Comparison of ENCODE assay signal across 11 cellular contexts in the genomic region with DNA sequence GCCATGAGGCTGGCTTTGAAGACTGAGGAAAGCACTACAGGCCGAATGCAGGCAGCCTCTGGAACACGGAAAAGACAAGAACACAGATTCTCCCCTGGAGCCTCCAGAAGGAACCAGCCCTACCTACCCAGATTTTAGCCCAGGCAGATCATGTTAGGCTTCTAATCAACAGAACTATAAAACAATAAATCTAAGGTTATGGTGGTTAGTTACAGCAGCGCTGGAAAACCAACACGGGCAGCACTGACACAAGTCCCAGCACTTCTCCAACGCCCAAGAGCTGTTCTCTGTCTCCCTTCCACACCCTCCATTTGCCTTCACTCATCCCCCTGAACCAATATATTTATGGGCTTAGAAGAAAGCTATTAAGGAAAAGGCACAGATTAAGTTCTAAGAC. TPM values are rescaled to one million over a fixed set of nuclear protein-coding genes. Genes with fewer than 3 reads are reported as not detected.
A peak's percentile ranks its signal among the peaks of the same experiment; 100 is the strongest.
DNase-seq lines count a peak whose midpoint lies in the region; ATAC-seq and TF ChIP-seq lines count a peak whose summit lies in the region.
"Had no signal": no experiment of that assay in that cellular context is flagged by ENCODE, and none has a peak within 500 bp of the region (broad histone marks: within the 10 kb centered on the region; RNA-seq: fewer than 3 reads in every experiment).

No MANE protein-coding gene starts in this region.

- H3K4me3 Mint-ChIP-seq in endodermal cell = no peak overlapping the region

- H3K36me3 Mint-ChIP-seq in endodermal cell (ENCODE audit: low read depth) = peaks cover 12% of the 10 kb centered on the region

- H3K4me1 Mint-ChIP-seq in endodermal cell = peaks cover 63% of the 10 kb centered on the region

- H3K4me2 ChIP-seq in DND-41 (ENCODE audit: insufficient read depth, low read length) = peak overlapping the region; percentile 15; the same call in 1 of the 2 replicates
- no peak overlapping the region for H3K4me2 ChIP-seq in parathyroid adenoma (ENCODE audit: low read length)

- H3K79me2 ChIP-seq in DND-41 (ENCODE audit: insufficient read depth, low read length) (peaks cover 100% of the 10 kb centered on the region), parathyroid adenoma (peaks cover 78% of the 10 kb centered on the region)

- no peak for DNase-seq in DND-41
- DNase-seq in RWPE2 (ENCODE audit: low spot score) = no peak
- no peak for DNase-seq in endodermal cell
- DNase-seq in hepatic stellate cell (ENCODE audit: low spot score) = no peak
- DNase-seq: NCI-H345, SIG-M5, uterus had no signal

- peaks cover 63% of the 10 kb centered on the region for H3K4me1 ChIP-seq in DND-41 (ENCODE audit: insufficient read depth, low read length)
- H3K4me1 ChIP-seq in RWPE2 (ENCODE audit: insufficient read depth, poor library complexity, severe bottlenecking) = peaks cover 88% of the 10 kb centered on the region
- H3K4me1 ChIP-seq in endodermal cell (ENCODE audit: control insufficient read depth, insufficient read depth, low read length) = peaks cover 8% of the 10 kb centered on the region
- peaks cover 17% of the 10 kb centered on the region for H3K4me1 ChIP-seq in parathyroid adenoma

- no peak overlapping the region for H2AFZ ChIP-seq in DND-41 (ENCODE audit: low read depth, low read length)
- H2AFZ ChIP-seq in parathyroid adenoma = no peak overlapping the region

- H3K36me3 ChIP-seq in DND-41 (ENCODE audit: insufficient read depth, low read length) (peaks cover 43% of the 10 kb centered on the region), RWPE2 (ENCODE audit: low read depth) (peaks cover 32% of the 10 kb centered on the region), endodermal cell (ENCODE audit: control insufficient read depth, insufficient read depth, low read length) (peaks cover 21% of the 10 kb centered on the region), parathyroid adenoma (ENCODE audit: control insufficient read depth, insufficient read depth, low read length) (no peaks in the 10 kb centered on the region)
- H3K36me3 ChIP-seq: uterus had no signal

- H3K27me3 ChIP-seq in DND-41 (ENCODE audit: insufficient read depth, low read length, poor library complexity) (no peaks in the 10 kb centered on the region), RWPE2 (ENCODE audit: insufficient read depth, poor library complexity, severe bottlenecking) (no peaks in the 10 kb centered on the region), endodermal cell (ENCODE audit: control insufficient read depth, insufficient read depth, low read length, poor library complexity, severe bottlenecking) (no peaks in the 10 kb centered on the region), parathyroid adenoma (ENCODE audit: control insufficient read depth, insufficient read depth, low read length) (no peaks in the 10 kb centered on the region)
- H3K27me3 ChIP-seq: uterus had no signal

- ATAC-seq in DND-41 (ENCODE audit: insufficient read depth, low read depth) (no peak), RWPE2 (ENCODE audit: low read depth) (no peak), GM21723 (IDR thresholded peaks at IDR 0.05; ENCODE audit: unreplicated experiment) (no peak), HG02938 (IDR thresholded peaks at IDR 0.05; ENCODE audit: unreplicated experiment) (no peak), HG03354 (IDR thresholded peaks at IDR 0.05; ENCODE audit: poor library complexity, severe bottlenecking, unreplicated experiment) (no peak)

- H3K9me3 Mint-ChIP-seq in endodermal cell = no peaks in the 10 kb centered on the region

- TF ChIP-seq CTCF in DND-41 (IDR thresholded peaks at IDR 0.05; ENCODE audit: borderline replicate concordance, extremely low read depth, low read length, poor library complexity, severe bottlenecking) = no peak
- TF ChIP-seq CTCF in RWPE2 (IDR thresholded peaks at IDR 0.05; ENCODE audit: poor library complexity, severe bottlenecking) = no peak
- no peak for TF ChIP-seq CTCF in endodermal cell (conservative IDR thresholded peaks at IDR 0.05)
- TF ChIP-seq CTCF in parathyroid adenoma (IDR thresholded peaks at IDR 0.05) = no peak

- no peak overlapping the region for H3K27ac ChIP-seq in DND-41 (ENCODE audit: low read length)
- H3K27ac ChIP-seq in RWPE2 (ENCODE audit: poor library complexity, severe bottlenecking) = peak overlapping the region; percentile 88
- no peak overlapping the region for H3K27ac ChIP-seq in endodermal cell (ENCODE audit: low read depth, low read length)
- peak overlapping the region; percentile 10 for H3K27ac ChIP-seq in parathyroid adenoma

- WGBS in endodermal cell (ENCODE audit: insufficient coverage in 1 of 2, insufficient read length in 1 of 2), 2 experiments = 95 to 96% methylated on average over 2 to 5 of the region's 5 CpGs

- no peaks in the 10 kb centered on the region for H3K9me3 ChIP-seq in DND-41 (ENCODE audit: insufficient read depth, low read length, severe bottlenecking)
- no peaks in the 10 kb centered on the region for H3K9me3 ChIP-seq in RWPE2 (ENCODE audit: severe bottlenecking)
- no peaks in the 10 kb centered on the region for H3K9me3 ChIP-seq in endodermal cell (ENCODE audit: control insufficient read depth, low read length)
- no peaks in the 10 kb centered on the region for H3K9me3 ChIP-seq in parathyroid adenoma (ENCODE audit: control insufficient read depth, low read length)
- H3K9me3 ChIP-seq: uterus had no signal

- no peak overlapping the region for H3K4me3 ChIP-seq in DND-41 (ENCODE audit: low read depth in 1 of 2, low read length in 2 of 2)
- H3K4me3 ChIP-seq in RWPE2 (ENCODE audit: severe bottlenecking) = no peak overlapping the region
- H3K4me3 ChIP-seq in endodermal cell (ENCODE audit: low read length) = no peak overlapping the region
- no peak overlapping the region for H3K4me3 ChIP-seq in parathyroid adenoma (ENCODE audit: low read depth, low read length)
- H3K4me3 ChIP-seq: uterus had no signal

- no peaks in the 10 kb centered on the region for H3K27me3 Mint-ChIP-seq in endodermal cell (ENCODE audit: insufficient read depth)

- H3K9ac ChIP-seq in DND-41 (ENCODE audit: low read depth, low read length) (no peak overlapping the region), endodermal cell (ENCODE audit: extremely low read depth, low read length, poor library complexity, severe bottlenecking) (no peak overlapping the region), parathyroid adenoma (no peak overlapping the region)

- peaks cover 87% of the 10 kb centered on the region for H4K20me1 ChIP-seq in DND-41 (ENCODE audit: insufficient read depth, low read length)

- H3K27ac Mint-ChIP-seq in endodermal cell = peak overlapping the region; percentile 12

RNA-seq across cellular contexts. Expression of a gene that starts 7.5 kb away (rescaled TPM):
- total RNA-seq in endodermal cell = 100 to 1,000 TPM; 118 to 159 TPM
- 99.5 TPM for polyA plus RNA-seq in endodermal cell (2013, experiment 1 of 2)
- 88.3 TPM for polyA plus RNA-seq in endodermal cell (2013, experiment 2 of 2)

RNA-seq across cellular contexts. Expression of a gene that starts 25.4 kb away (rescaled TPM):
- total RNA-seq in endodermal cell = 100 to 1,000 TPM; 153 to 156 TPM
- 85.2 TPM for polyA plus RNA-seq in endodermal cell (2013, experiment 1 of 2)
- 78.0 TPM for polyA plus RNA-seq in endodermal cell (2013, experiment 2 of 2)

Comparison
In these comparisons a context has a peak if more than half of its experiments do, and no peak if none do; other contexts are left out.
1. H3K27ac ChIP-seq: peak in RWPE2 (single experiment) and parathyroid adenoma (single experiment); none in DND-41 (single experiment) and endodermal cell (single experiment).